Comparison of ENCODE assay signal across 8 cellular contexts in the genomic region with DNA sequence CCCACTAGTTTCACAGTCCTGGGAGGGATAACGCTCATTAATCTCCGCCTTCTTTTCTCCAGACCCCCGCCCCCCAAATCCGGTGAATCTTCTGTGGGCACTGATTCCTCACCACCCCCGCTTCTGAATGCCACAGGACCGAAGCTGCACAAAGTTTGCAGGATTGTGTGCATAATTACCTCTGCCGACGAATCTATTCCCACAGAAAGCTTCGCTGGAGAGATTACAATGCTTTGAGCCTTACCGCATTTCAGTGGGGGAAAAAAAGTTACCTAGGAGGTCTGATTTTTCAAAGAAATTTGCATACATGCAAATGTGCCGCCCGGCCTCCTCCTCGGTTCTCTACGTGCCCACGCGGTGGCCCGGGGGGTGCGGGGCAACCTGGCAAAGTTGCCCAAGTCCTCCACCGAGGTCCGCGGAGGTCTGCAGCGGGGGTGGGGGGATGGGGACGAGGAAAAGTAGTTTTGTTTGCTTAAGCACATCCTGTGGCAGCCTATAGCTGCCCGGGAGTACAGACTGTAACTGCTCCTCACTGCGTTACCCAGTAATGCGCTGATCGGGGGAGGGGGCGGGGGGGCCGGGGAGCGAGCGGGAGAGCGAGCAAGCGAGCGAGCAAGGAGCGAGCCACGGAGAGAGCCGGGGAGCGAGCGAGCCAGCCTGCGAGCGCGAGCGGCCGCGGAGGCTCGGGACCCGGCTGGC. TPM values are rescaled to one million over a fixed set of nuclear protein-coding genes. Genes with fewer than 3 reads are reported as not detected.
A peak's percentile ranks its signal among the peaks of the same experiment; 100 is the strongest.
DNase-seq lines count a peak whose midpoint lies in the region; ATAC-seq lines count a peak whose summit lies in the region.

No MANE protein-coding gene starts in this region.

- ATAC-seq in HG03565 (IDR thresholded peaks at IDR 0.05; ENCODE audit: unreplicated experiment): no peak

- DNase-seq in DMS53 (lab: John Stamatoyannopoulos, UW) (peak; percentile 93), NCI-H2029 treated with DMSO at 0.1 percent for 48 hours (lab: John Stamatoyannopoulos, UW) (peak; percentile 86), ecto neural progenitor cell (ENCODE audit: low spot score) (peak; percentile 68), lung microvascular endothelial cell (ENCODE audit: low read depth in 2 of 2) (peak; percentile 62 to 69), NCI-H1436 treated with DMSO at 0.1 percent for 48 hours (lab: John Stamatoyannopoulos, UW) (no peak)
- DNase-seq in activated CD4-positive, alpha-beta T cell treated with anti-CD3 and anti-CD28 coated beads, Interleukin-2, amount 50 U/mL, for 48 hours: peak; percentile 66 to 76
- peak; percentile 72 for DNase-seq in stimulated activated CD8-positive, alpha-beta memory T cell treated with anti-CD3 and anti-CD28 coated beads, Interleukin-4, amount 100 ng/mL, for 48 hours

RNA-seq across cellular contexts. Expression of gene NFIA, which starts 0.6 kb away (rescaled TPM):
- total RNA-seq in lung microvascular endothelial cell: 8.5 and 14.3 TPM in 2 replicates
